In the genomic region with DNA sequence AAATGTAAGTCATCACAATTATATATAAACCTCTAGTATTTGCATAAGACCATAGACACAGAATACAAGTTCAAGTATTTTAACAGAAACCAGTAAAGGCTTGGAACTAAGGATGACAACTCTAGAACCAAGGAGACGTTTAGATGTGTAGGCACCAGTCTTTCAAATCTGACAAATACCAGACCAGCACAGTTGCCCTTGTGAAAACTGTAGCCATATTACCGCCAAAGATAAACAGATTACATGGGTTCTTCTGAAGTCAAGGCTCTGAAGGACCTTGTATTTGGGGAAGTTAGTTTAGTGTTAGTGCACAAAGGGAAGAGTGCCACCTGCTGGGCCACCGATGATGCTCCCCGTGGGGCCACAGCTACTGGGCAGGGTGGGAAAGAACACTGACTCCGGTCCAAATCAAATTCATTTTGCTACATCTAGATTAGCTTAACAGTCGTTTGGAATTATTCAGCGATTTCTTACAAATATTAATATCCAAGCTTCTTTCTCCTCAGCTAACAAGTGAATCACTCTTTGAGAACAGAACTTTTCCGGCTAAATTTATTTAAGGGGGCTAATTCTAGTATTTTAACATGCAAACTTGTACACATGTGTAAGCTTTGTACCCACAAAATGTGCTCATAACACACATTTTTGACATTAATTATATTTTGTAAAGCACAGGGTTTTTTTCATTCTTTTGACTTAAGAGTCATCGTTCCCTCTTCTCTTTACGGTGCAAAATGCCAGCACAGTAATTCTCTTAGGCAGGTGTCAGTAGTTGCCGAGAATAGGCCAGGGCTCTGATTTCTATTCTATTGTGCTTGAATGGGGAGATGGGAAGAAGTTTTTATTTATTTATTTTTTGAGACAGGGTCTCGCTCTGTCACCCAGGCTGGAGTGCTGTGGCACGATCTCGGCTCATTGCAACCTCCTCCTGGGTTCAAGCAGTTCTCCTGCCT, we compare ENCODE assay signal across 8 cellular contexts. TPM values are rescaled to one million over a fixed set of nuclear protein-coding genes. Genes with fewer than 3 reads are reported as not detected.
DNase-seq lines count a peak whose midpoint lies in the region; ATAC-seq, FAIRE-seq and TF ChIP-seq lines count a peak whose summit lies in the region.

No MANE protein-coding gene starts in this region.

- no peak overlapping the region for H3K4me3 Mint-ChIP-seq in endodermal cell

- H3K36me3 Mint-ChIP-seq in endodermal cell (ENCODE audit: low read depth) = no peaks in the 10 kb centered on the region

- H3K27ac Mint-ChIP-seq in endodermal cell = no peak overlapping the region

- DNase-seq in D721Med (ENCODE audit: insufficient read length, low spot score) (no peak), HL-60 (ENCODE audit: low read depth in 1 of 2, low spot score in 1 of 2) (peak; percentile 54 to 80), NOMO-1 treated with DMSO at 0.1 percent for 48 hours (lab: John Stamatoyannopoulos, UW; ENCODE audit: unreplicated experiment) (peak; percentile 84), endodermal cell (peak; percentile 87), myocyte (ENCODE audit: low read depth) (peak; percentile 68)
- DNase-seq in activated CD8-positive, alpha-beta memory T cell treated with anti-CD3 and anti-CD28 coated beads for 24 hours = peak; percentile 87
- DNase-seq in stimulated activated CD8-positive, alpha-beta memory T cell treated with anti-CD3 and anti-CD28 coated beads, Interleukin-7, amount 100 ng/mL, for 4 hours (ENCODE audit: low read depth in 2 of 2) = peak; percentile 62 to 69

- H3K36me3 ChIP-seq in endodermal cell (ENCODE audit: control insufficient read depth, insufficient read depth, low read length) = no peaks in the 10 kb centered on the region

- H3K27me3 Mint-ChIP-seq in endodermal cell (ENCODE audit: insufficient read depth) = peaks cover 14% of the 10 kb centered on the region

- H3K9me3 ChIP-seq in endodermal cell (ENCODE audit: control insufficient read depth, low read length) = no peaks in the 10 kb centered on the region

- FAIRE-seq in D721Med (lab: Jason Lieb, UNC) = peak; percentile 96

- H3K27ac ChIP-seq in HL-60 (replicated peaks) = no peak overlapping the region; the same call in 1 of the 2 replicates
- no peak overlapping the region for H3K27ac ChIP-seq in endodermal cell (ENCODE audit: low read depth, low read length)

- no peak overlapping the region for H3K4me3 ChIP-seq in HL-60 (replicated peaks; ENCODE audit: insufficient read depth, low read length)
- no peak overlapping the region for H3K4me3 ChIP-seq in endodermal cell (ENCODE audit: low read length)

- H3K9me3 Mint-ChIP-seq in endodermal cell = no peaks in the 10 kb centered on the region

- H3K27me3 ChIP-seq in HL-60 (ENCODE audit: insufficient read depth, poor library complexity, severe bottlenecking) (no peaks in the 10 kb centered on the region), endodermal cell (ENCODE audit: control insufficient read depth, insufficient read depth, low read length, poor library complexity, severe bottlenecking) (no peaks in the 10 kb centered on the region)

- H3K4me1 Mint-ChIP-seq in endodermal cell = peaks cover 4% of the 10 kb centered on the region

- H3K4me1 ChIP-seq in endodermal cell (ENCODE audit: control insufficient read depth, insufficient read depth, low read length) = no peaks in the 10 kb centered on the region

- H3K9ac ChIP-seq in endodermal cell (ENCODE audit: extremely low read depth, low read length, poor library complexity, severe bottlenecking) = no peak overlapping the region

- TF ChIP-seq CTCF in D721Med (IDR thresholded peaks at IDR 0.05; ENCODE audit: insufficient read depth, missing control alignments) (peak; percentile 86), HL-60 (IDR thresholded peaks at IDR 0.05; ENCODE audit: insufficient read depth, low read length) (peak; percentile 92), endodermal cell (conservative IDR thresholded peaks at IDR 0.05) (peak; percentile 91)

- WGBS in endodermal cell (ENCODE audit: insufficient coverage in 1 of 2, insufficient read length in 1 of 2), 2 experiments = 62 to 69% methylated on average over 11 to 14 of the region's 14 CpGs

- ATAC-seq in GM21367 (IDR thresholded peaks at IDR 0.05; ENCODE audit: unreplicated experiment) = peak; percentile 89

RNA-seq across cellular contexts. Expression of gene NIBAN1, which starts 8.0 kb away (rescaled TPM):
- total RNA-seq in endodermal cell (1 to 10 TPM; 4.8 to 5.1 TPM), myocyte (0.10 and 0.40 TPM in 2 replicates)
- 1.4 TPM for polyA plus RNA-seq in endodermal cell (2013, experiment 1 of 2)
- 1.2 TPM for polyA plus RNA-seq in endodermal cell (2013, experiment 2 of 2)
- polyA plus RNA-seq in myocyte (2012) = 2.9 TPM
